ENCODE assay signal across 8 cellular contexts in genomic region chr13:52405767-52406494, GRCh38. TPM values are rescaled to one million over a fixed set of nuclear protein-coding genes. Genes with fewer than 3 reads are reported as not detected.
DNase-seq lines count a peak whose midpoint lies in the region; ATAC-seq and TF ChIP-seq lines count a peak whose summit lies in the region.

A gene with protein sequence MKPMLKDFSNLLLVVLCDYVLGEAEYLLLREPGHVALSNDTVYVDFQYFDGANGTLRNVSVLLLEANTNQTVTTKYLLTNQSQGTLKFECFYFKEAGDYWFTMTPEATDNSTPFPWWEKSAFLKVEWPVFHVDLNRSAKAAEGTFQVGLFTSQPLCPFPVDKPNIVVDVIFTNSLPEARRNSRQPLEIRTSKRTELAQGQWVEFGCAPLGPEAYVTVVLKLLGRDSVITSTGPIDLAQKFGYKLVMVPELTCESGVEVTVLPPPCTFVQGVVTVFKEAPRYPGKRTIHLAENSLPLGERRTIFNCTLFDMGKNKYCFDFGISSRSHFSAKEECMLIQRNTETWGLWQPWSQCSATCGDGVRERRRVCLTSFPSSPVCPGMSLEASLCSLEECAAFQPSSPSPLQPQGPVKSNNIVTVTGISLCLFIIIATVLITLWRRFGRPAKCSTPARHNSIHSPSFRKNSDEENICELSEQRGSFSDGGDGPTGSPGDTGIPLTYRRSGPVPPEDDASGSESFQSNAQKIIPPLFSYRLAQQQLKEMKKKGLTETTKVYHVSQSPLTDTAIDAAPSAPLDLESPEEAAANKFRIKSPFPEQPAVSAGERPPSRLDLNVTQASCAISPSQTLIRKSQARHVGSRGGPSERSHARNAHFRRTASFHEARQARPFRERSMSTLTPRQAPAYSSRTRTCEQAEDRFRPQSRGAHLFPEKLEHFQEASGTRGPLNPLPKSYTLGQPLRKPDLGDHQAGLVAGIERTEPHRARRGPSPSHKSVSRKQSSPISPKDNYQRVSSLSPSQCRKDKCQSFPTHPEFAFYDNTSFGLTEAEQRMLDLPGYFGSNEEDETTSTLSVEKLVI (minus strand): TSS chr13:52406172. CDS start chr13:52402600, 3,572 bp downstream.

- DNase-seq in BJ (ENCODE audit: low read depth) = no peak
- DNase-seq in NCI-H226 = peak; percentile 64
- DNase-seq in adrenal gland = peak; percentile 47 to 71 (median 56)
- DNase-seq in right atrium auricular region (ENCODE audit: low spot score) = peak; percentile 71
- no peak for DNase-seq in pulmonary artery endothelial cell (ENCODE audit: low read depth, low spot score)

- no peaks in the 10 kb centered on the region for H3K36me3 ChIP-seq in BJ (ENCODE audit: control insufficient read depth, insufficient read depth, low read length)
- no peaks in the 10 kb centered on the region for H3K36me3 ChIP-seq in adrenal gland (replicated peaks in 1 of 2)
- peaks cover 3% of the 10 kb centered on the region for H3K36me3 ChIP-seq in right atrium auricular region

- CTCF ChIA-PET in BJ (lab: Yijun Ruan, JAX) = interaction anchor here (1.3 kb wide), 2 partner anchors 9 to 45 kb away, joined by 5 read pairs; partner anchors contain the start of gene VPS36

- peak in 1 of 2 donors; percentile 24 for TF ChIP-seq POLR2A in adrenal gland (IDR thresholded peaks at IDR 0.05)

- H3K27ac ChIP-seq in adrenal gland (peak within 1 kb of the TSS in 2 of 5 donors; percentile 43 to 50), right atrium auricular region (peak within 1 kb of the TSS; percentile 14 to 60)

- H3K9me3 ChIP-seq in adrenal gland (replicated peaks in 1 of 3) (no peaks in the 10 kb centered on the region), right atrium auricular region (no peaks in the 10 kb centered on the region)

- intact Hi-C loops in adrenal gland (cut with DNase I) = no loop called here

- WGBS in adrenal gland, 4 donors = 0 to 3% (median 1%) methylated on average over 13 to 68 of the region's 68 CpGs

- TF ChIP-seq CTCF in BJ (IDR thresholded peaks at IDR 0.05; ENCODE audit: insufficient read depth, low read depth, low read length) (no peak), adrenal gland (IDR thresholded peaks at IDR 0.05) (no peak), right atrium auricular region (IDR thresholded peaks at IDR 0.05) (no peak)

- POLR2A ChIA-PET in BJ (lab: Charles Lee) = no interaction called here

- H3K4me3 ChIP-seq in BJ (ENCODE audit: low read depth, low read length) (peak within 1 kb of the TSS; percentile 78), adrenal gland (peak within 1 kb of the TSS in 2 of 4 donors; percentile 16 to 27), right atrium auricular region (peak within 1 kb of the TSS; percentile 45 to 68)

- ATAC-seq in GM18907 (IDR thresholded peaks at IDR 0.05; ENCODE audit: unreplicated experiment) = peak; percentile 68
- ATAC-seq in HG02970 (IDR thresholded peaks at IDR 0.05; ENCODE audit: low FRiP score, unreplicated experiment) = no peak
- ATAC-seq in HG03460 (IDR thresholded peaks at IDR 0.05; ENCODE audit: unreplicated experiment) = no peak

- H3K4me1 ChIP-seq in adrenal gland (replicated peaks in 1 of 2) (peaks cover 4 to 13% of the 10 kb centered on the region in 2 donors), right atrium auricular region (peaks cover 0 to 14% of the 10 kb centered on the region in 2 donors)

- H3K27me3 ChIP-seq in BJ (ENCODE audit: control insufficient read depth, insufficient read depth, low read length) (no peaks in the 10 kb centered on the region), adrenal gland (no peaks in the 10 kb centered on the region), right atrium auricular region (no peaks in the 10 kb centered on the region)

RNA-seq across cellular contexts. Expression of the gene that starts here (rescaled TPM):
- polyA plus RNA-seq in BJ (2011; rRNA removed) = 4.3 and 4.5 TPM in 2 replicates
- polyA minus RNA-seq in BJ (2011; rRNA and poly(A)+ RNA removed) = 6.1 and 9.6 TPM in 2 replicates
- 1 to 10 TPM; 1.5 to 4.3 (median 3.3) TPM for total RNA-seq in adrenal gland
- 1 to 10 TPM in 2 of 3 donors, under 1 TPM in 1; 0.95 to 6.4 (median 3.8) TPM for polyA plus RNA-seq in adrenal gland
- 1 to 10 TPM; 6.5 to 7.3 TPM for total RNA-seq in right atrium auricular region
- total RNA-seq in pulmonary artery endothelial cell = 28.1 and 44.6 TPM in 2 replicates

Comparison
In these comparisons a context has a peak if more than half of its experiments do, and no peak if none do; other contexts are left out.
1. DNase-seq: peak in NCI-H226 (single experiment), adrenal gland (7 of 7) and right atrium auricular region (single experiment); none in BJ (single experiment) and pulmonary artery endothelial cell (single experiment).